ENCODE assay signal across 1 cellular context in the genomic region with DNA sequence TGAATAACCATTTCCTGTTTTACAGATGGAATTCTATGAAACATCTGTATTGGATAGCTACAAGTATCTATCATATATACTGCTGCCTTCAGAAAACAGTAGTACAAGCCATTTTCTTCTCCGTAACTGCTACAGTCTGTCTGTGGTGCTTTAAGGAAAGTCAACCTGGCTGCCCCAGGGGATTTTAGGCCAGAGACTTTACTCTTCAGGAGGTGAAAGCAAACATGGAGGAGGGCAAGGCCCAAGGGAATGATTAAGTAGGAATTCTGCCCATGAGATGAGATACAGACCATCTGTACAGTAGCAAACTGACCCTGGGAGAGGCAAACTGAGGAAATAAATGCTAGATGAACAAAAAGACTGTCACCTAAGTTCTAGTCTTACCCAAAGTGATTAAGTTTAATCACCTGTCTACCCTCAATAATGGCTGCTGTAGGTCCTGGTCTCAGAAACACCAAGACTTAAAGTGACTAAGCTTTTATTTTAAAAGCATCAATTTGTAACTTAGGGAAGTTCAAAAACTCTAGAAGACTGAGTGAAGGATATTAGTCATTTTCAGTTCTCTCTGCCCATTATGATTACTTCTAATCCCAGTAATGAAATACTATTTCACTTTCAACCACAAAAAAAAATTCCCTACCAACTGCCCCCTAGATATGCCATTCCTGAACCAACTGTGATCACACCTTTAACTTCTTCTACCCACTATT.
A peak's percentile ranks its signal among the peaks of the same experiment; 100 is the strongest.
TF ChIP-seq lines count a peak whose summit lies in the region.

No MANE protein-coding gene starts in this region.

TF ChIP-seq in GM12878, 131 proteins besides CTCF, POLR2A, EP300 and RAD21 (continued from another document and continues in another):
- TF ChIP-seq, protein P1, sequence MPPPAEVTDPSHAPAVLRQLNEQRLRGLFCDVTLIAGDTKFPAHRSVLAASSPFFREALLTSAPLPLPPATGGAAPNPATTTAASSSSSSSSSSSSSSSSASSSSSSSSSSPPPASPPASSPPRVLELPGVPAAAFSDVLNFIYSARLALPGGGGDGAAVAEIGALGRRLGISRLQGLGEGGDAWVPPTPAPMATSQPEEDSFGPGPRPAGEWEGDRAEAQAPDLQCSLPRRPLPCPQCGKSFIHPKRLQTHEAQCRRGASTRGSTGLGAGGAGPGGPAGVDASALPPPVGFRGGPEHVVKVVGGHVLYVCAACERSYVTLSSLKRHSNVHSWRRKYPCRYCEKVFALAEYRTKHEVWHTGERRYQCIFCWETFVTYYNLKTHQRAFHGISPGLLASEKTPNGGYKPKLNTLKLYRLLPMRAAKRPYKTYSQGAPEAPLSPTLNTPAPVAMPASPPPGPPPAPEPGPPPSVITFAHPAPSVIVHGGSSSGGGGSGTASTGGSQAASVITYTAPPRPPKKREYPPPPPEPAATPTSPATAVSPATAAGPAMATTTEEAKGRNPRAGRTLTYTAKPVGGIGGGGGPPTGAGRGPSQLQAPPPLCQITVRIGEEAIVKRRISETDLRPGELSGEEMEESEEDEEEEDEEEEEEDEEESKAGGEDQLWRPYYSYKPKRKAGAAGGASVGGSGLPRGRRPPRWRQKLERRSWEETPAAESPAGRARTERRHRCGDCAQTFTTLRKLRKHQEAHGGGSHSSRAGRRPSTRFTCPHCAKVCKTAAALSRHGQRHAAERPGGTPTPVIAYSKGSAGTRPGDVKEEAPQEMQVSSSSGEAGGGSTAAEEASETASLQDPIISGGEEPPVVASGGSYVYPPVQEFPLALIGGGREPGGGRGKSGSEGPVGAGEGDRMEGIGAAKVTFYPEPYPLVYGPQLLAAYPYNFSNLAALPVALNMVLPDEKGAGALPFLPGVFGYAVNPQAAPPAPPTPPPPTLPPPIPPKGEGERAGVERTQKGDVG (CRISPR knock-in tag; IDR thresholded peaks at IDR 0.05), result no peak
- TF ChIP-seq, protein P2, sequence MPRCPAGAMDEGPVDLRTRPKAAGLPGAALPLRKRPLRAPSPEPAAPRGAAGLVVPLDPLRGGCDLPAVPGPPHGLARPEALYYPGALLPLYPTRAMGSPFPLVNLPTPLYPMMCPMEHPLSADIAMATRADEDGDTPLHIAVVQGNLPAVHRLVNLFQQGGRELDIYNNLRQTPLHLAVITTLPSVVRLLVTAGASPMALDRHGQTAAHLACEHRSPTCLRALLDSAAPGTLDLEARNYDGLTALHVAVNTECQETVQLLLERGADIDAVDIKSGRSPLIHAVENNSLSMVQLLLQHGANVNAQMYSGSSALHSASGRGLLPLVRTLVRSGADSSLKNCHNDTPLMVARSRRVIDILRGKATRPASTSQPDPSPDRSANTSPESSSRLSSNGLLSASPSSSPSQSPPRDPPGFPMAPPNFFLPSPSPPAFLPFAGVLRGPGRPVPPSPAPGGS (IDR thresholded peaks at IDR 0.05; ENCODE audit: borderline replicate concordance, insufficient read depth, low read depth, low read length, poor library complexity, severe bottlenecking), result peak; percentile 92
- no peak for TF ChIP-seq FOS (IDR thresholded peaks at IDR 0.05; ENCODE audit: borderline replicate concordance, extremely low read depth, insufficient read length)
- no peak for TF ChIP-seq YBX1 (IDR thresholded peaks at IDR 0.05)
- TF ChIP-seq SUPT20H (IDR thresholded peaks at IDR 0.05; ENCODE audit: borderline replicate concordance, control insufficient read depth, low read depth, low read length), result no peak
- TF ChIP-seq, protein P3, sequence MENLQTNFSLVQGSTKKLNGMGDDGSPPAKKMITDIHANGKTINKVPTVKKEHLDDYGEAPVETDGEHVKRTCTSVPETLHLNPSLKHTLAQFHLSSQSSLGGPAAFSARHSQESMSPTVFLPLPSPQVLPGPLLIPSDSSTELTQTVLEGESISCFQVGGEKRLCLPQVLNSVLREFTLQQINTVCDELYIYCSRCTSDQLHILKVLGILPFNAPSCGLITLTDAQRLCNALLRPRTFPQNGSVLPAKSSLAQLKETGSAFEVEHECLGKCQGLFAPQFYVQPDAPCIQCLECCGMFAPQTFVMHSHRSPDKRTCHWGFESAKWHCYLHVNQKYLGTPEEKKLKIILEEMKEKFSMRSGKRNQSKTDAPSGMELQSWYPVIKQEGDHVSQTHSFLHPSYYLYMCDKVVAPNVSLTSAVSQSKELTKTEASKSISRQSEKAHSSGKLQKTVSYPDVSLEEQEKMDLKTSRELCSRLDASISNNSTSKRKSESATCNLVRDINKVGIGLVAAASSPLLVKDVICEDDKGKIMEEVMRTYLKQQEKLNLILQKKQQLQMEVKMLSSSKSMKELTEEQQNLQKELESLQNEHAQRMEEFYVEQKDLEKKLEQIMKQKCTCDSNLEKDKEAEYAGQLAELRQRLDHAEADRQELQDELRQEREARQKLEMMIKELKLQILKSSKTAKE (IDR thresholded peaks at IDR 0.05; ENCODE audit: low read depth, poor library complexity, severe bottlenecking), result peak; percentile 78
- TF ChIP-seq NR2F1 (conservative IDR thresholded peaks at IDR 0.05), result peak; percentile 88
- no peak; the same call in 1 of the 2 replicates for TF ChIP-seq TAF1 (IDR thresholded peaks at IDR 0.05; ENCODE audit: borderline replicate concordance, low read depth, low read length)
- TF ChIP-seq, protein P4, sequence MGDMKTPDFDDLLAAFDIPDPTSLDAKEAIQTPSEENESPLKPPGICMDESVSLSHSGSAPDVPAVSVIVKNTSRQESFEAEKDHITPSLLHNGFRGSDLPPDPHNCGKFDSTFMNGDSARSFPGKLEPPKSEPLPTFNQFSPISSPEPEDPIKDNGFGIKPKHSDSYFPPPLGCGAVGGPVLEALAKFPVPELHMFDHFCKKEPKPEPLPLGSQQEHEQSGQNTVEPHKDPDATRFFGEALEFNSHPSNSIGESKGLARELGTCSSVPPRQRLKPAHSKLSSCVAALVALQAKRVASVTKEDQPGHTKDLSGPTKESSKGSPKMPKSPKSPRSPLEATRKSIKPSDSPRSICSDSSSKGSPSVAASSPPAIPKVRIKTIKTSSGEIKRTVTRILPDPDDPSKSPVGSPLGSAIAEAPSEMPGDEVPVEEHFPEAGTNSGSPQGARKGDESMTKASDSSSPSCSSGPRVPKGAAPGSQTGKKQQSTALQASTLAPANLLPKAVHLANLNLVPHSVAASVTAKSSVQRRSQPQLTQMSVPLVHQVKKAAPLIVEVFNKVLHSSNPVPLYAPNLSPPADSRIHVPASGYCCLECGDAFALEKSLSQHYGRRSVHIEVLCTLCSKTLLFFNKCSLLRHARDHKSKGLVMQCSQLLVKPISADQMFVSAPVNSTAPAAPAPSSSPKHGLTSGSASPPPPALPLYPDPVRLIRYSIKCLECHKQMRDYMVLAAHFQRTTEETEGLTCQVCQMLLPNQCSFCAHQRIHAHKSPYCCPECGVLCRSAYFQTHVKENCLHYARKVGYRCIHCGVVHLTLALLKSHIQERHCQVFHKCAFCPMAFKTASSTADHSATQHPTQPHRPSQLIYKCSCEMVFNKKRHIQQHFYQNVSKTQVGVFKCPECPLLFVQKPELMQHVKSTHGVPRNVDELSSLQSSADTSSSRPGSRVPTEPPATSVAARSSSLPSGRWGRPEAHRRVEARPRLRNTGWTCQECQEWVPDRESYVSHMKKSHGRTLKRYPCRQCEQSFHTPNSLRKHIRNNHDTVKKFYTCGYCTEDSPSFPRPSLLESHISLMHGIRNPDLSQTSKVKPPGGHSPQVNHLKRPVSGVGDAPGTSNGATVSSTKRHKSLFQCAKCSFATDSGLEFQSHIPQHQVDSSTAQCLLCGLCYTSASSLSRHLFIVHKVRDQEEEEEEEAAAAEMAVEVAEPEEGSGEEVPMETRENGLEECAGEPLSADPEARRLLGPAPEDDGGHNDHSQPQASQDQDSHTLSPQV (IDR thresholded peaks at IDR 0.05), result 0 out of 2 replicates have a peak, but pooled peaks have one; percentile 22
- TF ChIP-seq RELA (IDR thresholded peaks at IDR 0.05; ENCODE audit: borderline replicate concordance, partially characterized antibody), result peak; percentile 88
- no peak for TF ChIP-seq HCFC1 (IDR thresholded peaks at IDR 0.05; ENCODE audit: low read length)
- no peak for TF ChIP-seq STAT1 (conservative IDR thresholded peaks at IDR 0.05)
- peak; percentile 97 for TF ChIP-seq BCL11A (IDR thresholded peaks at IDR 0.05; ENCODE audit: low read depth, low read length)
- TF ChIP-seq, protein P5, sequence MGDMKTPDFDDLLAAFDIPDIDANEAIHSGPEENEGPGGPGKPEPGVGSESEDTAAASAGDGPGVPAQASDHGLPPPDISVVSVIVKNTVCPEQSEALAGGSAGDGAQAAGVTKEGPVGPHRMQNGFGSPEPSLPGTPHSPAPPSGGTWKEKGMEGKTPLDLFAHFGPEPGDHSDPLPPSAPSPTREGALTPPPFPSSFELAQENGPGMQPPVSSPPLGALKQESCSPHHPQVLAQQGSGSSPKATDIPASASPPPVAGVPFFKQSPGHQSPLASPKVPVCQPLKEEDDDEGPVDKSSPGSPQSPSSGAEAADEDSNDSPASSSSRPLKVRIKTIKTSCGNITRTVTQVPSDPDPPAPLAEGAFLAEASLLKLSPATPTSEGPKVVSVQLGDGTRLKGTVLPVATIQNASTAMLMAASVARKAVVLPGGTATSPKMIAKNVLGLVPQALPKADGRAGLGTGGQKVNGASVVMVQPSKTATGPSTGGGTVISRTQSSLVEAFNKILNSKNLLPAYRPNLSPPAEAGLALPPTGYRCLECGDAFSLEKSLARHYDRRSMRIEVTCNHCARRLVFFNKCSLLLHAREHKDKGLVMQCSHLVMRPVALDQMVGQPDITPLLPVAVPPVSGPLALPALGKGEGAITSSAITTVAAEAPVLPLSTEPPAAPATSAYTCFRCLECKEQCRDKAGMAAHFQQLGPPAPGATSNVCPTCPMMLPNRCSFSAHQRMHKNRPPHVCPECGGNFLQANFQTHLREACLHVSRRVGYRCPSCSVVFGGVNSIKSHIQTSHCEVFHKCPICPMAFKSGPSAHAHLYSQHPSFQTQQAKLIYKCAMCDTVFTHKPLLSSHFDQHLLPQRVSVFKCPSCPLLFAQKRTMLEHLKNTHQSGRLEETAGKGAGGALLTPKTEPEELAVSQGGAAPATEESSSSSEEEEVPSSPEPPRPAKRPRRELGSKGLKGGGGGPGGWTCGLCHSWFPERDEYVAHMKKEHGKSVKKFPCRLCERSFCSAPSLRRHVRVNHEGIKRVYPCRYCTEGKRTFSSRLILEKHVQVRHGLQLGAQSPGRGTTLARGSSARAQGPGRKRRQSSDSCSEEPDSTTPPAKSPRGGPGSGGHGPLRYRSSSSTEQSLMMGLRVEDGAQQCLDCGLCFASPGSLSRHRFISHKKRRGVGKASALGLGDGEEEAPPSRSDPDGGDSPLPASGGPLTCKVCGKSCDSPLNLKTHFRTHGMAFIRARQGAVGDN (IDR thresholded peaks at IDR 0.05), result no peak
- no peak for TF ChIP-seq ZNF384 (IDR thresholded peaks at IDR 0.05; ENCODE audit: borderline replicate concordance, low read depth, low read length)
- peak; percentile 36 for TF ChIP-seq RAD51 (IDR thresholded peaks at IDR 0.05)
- no peak for TF ChIP-seq EGR1 (IDR thresholded peaks at IDR 0.05; ENCODE audit: borderline replicate concordance in 1 of 2, low read depth in 2 of 2, low read length in 2 of 2)
- TF ChIP-seq KLF5 (IDR thresholded peaks at IDR 0.05; ENCODE audit: partially characterized antibody), result no peak
- TF ChIP-seq PML (IDR thresholded peaks at IDR 0.05; ENCODE audit: low read length), result peak; percentile 90; the same call in 1 of the 2 replicates
- TF ChIP-seq, protein P6, sequence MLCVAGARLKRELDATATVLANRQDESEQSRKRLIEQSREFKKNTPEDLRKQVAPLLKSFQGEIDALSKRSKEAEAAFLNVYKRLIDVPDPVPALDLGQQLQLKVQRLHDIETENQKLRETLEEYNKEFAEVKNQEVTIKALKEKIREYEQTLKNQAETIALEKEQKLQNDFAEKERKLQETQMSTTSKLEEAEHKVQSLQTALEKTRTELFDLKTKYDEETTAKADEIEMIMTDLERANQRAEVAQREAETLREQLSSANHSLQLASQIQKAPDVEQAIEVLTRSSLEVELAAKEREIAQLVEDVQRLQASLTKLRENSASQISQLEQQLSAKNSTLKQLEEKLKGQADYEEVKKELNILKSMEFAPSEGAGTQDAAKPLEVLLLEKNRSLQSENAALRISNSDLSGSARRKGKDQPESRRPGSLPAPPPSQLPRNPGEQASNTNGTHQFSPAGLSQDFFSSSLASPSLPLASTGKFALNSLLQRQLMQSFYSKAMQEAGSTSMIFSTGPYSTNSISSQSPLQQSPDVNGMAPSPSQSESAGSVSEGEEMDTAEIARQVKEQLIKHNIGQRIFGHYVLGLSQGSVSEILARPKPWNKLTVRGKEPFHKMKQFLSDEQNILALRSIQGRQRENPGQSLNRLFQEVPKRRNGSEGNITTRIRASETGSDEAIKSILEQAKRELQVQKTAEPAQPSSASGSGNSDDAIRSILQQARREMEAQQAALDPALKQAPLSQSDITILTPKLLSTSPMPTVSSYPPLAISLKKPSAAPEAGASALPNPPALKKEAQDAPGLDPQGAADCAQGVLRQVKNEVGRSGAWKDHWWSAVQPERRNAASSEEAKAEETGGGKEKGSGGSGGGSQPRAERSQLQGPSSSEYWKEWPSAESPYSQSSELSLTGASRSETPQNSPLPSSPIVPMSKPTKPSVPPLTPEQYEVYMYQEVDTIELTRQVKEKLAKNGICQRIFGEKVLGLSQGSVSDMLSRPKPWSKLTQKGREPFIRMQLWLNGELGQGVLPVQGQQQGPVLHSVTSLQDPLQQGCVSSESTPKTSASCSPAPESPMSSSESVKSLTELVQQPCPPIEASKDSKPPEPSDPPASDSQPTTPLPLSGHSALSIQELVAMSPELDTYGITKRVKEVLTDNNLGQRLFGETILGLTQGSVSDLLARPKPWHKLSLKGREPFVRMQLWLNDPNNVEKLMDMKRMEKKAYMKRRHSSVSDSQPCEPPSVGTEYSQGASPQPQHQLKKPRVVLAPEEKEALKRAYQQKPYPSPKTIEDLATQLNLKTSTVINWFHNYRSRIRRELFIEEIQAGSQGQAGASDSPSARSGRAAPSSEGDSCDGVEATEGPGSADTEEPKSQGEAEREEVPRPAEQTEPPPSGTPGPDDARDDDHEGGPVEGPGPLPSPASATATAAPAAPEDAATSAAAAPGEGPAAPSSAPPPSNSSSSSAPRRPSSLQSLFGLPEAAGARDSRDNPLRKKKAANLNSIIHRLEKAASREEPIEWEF (IDR thresholded peaks at IDR 0.05; ENCODE audit: insufficient replicate concordance, low read depth, low read length), result peak; percentile 16
- TF ChIP-seq KAT2A (conservative IDR thresholded peaks at IDR 0.05; ENCODE audit: control insufficient read depth, low read depth, low read length), result no peak
- TF ChIP-seq RB1 (IDR thresholded peaks at IDR 0.05; ENCODE audit: borderline replicate concordance), result no peak; the same call in 1 of the 2 replicates
- TF ChIP-seq RUNX3 (IDR thresholded peaks at IDR 0.05; ENCODE audit: low read length), result peak; percentile 100
- TF ChIP-seq PAX5 (IDR thresholded peaks at IDR 0.05; ENCODE audit: borderline replicate concordance, low read depth, low read length), result peak; percentile 74; the same call in 1 of the 2 replicates
- TF ChIP-seq, protein P7, sequence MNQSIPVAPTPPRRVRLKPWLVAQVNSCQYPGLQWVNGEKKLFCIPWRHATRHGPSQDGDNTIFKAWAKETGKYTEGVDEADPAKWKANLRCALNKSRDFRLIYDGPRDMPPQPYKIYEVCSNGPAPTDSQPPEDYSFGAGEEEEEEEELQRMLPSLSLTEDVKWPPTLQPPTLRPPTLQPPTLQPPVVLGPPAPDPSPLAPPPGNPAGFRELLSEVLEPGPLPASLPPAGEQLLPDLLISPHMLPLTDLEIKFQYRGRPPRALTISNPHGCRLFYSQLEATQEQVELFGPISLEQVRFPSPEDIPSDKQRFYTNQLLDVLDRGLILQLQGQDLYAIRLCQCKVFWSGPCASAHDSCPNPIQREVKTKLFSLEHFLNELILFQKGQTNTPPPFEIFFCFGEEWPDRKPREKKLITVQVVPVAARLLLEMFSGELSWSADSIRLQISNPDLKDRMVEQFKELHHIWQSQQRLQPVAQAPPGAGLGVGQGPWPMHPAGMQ (IDR thresholded peaks at IDR 0.05; ENCODE audit: borderline replicate concordance), result no peak; the same call in 1 of the 2 replicates
- TF ChIP-seq ETV6 (conservative IDR thresholded peaks at IDR 0.05 in 1 of 2, IDR thresholded peaks at IDR 0.05 in 1 of 2; ENCODE audit: borderline replicate concordance in 1 of 2, low read depth in 1 of 2), result peak in 1 of 2 experiments; percentile 85; a peak in 2 of 4 replicates
- no peak for TF ChIP-seq ESRRA (IDR thresholded peaks at IDR 0.05; ENCODE audit: low read length)
- TF ChIP-seq YY1 (IDR thresholded peaks at IDR 0.05; ENCODE audit: low read depth, low read length), result peak; percentile 79; the same call in 1 of the 2 replicates
- TF ChIP-seq CBFB (IDR thresholded peaks at IDR 0.05; ENCODE audit: low read depth), result peak; percentile 92; the same call in 1 of the 2 replicates
